Comparison of ENCODE assay signal across 1 cellular context in the genomic region with DNA sequence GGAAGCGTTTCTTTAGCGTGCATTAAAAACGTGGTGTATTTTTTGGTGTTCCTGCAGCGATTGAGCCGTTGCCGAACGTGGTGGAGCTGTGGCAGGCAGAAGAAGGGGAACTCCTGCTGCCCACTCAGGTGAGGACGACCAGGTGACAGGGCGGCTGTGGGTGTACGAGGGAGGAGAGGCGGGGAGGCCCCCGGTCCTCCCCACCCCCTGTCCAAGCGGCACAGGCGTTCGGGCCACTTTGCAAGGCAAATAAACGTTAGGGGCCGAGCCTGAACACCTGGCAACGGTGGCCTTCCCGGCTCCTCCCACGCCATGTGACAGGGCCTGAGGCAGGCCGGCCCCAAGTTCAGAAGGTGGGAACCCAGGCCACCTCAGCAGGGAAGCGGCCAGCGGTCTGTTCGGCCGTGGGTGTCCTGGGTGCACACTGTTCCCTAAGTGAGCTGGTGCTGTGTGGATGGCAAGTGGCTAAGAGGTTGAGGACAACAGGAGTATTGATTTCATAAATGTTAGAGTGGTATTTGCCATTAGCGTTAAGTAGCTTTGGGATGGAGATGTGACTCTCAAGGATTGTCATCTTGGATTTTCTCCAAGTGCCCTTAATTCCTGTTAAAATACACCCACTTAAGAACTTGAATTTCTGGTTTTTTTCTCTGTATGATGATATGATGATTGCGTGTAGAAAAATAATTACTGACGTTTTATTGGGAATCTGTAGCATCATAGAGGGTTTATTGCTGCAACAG.
TF ChIP-seq lines count a peak whose summit lies in the region.

No MANE protein-coding gene starts in this region.

TF ChIP-seq in HEK293, 187 proteins besides CTCF, POLR2A, EP300 and RAD21 (continued from another document and continues in another):
- TF ChIP-seq, protein P1, sequence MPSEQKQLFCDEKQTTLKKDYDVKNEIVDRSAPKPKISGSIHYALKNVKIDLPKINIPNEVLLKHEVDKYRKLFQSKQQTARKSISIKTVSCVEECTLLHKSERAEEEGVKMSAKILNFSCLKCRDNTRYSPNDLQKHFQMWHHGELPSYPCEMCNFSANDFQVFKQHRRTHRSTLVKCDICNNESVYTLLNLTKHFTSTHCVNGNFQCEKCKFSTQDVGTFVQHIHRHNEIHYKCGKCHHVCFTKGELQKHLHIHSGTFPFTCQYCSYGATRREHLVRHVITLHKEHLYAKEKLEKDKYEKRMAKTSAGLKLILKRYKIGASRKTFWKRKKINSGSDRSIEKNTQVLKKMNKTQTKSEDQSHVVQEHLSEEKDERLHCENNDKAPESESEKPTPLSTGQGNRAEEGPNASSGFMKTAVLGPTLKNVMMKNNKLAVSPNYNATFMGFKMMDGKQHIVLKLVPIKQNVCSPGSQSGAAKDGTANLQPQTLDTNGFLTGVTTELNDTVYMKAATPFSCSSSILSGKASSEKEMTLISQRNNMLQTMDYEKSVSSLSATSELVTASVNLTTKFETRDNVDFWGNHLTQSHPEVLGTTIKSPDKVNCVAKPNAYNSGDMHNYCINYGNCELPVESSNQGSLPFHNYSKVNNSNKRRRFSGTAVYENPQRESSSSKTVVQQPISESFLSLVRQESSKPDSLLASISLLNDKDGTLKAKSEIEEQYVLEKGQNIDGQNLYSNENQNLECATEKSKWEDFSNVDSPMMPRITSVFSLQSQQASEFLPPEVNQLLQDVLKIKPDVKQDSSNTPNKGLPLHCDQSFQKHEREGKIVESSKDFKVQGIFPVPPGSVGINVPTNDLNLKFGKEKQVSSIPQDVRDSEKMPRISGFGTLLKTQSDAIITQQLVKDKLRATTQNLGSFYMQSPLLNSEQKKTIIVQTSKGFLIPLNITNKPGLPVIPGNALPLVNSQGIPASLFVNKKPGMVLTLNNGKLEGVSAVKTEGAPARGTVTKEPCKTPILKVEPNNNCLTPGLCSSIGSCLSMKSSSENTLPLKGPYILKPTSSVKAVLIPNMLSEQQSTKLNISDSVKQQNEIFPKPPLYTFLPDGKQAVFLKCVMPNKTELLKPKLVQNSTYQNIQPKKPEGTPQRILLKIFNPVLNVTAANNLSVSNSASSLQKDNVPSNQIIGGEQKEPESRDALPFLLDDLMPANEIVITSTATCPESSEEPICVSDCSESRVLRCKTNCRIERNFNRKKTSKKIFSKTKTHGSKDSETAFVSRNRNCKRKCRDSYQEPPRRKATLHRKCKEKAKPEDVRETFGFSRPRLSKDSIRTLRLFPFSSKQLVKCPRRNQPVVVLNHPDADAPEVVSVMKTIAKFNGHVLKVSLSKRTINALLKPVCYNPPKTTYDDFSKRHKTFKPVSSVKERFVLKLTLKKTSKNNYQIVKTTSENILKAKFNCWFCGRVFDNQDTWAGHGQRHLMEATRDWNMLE (tag by site-specific recombination; conservative IDR thresholded peaks at IDR 0.05; ENCODE audit: low read depth), result no peak
- TF ChIP-seq ZNF335 (tag by site-specific recombination; conservative IDR thresholded peaks at IDR 0.05) (peak; percentile 89), ZNF23 (tag by site-specific recombination; IDR thresholded peaks at IDR 0.05; ENCODE audit: borderline replicate concordance) (no peak), ZBTB17 (tag by site-specific recombination; IDR thresholded peaks at IDR 0.05) (peak; percentile 42; the same call in 1 of the 2 replicates), GLI4 (tag by site-specific recombination; IDR thresholded peaks at IDR 0.05) (no peak), KLF7 (tag by site-specific recombination; IDR thresholded peaks at IDR 0.05; ENCODE audit: borderline replicate concordance) (no peak), ZNF837 (tag by site-specific recombination; IDR thresholded peaks at IDR 0.05) (no peak), ZNF266 (tag by site-specific recombination; IDR thresholded peaks at IDR 0.05; ENCODE audit: low read depth) (no peak), ZNF184 (tag by site-specific recombination; IDR thresholded peaks at IDR 0.05) (no peak), MEIS1 (CRISPR knock-in tag; IDR thresholded peaks at IDR 0.05; ENCODE audit: borderline replicate concordance) (no peak), ZFHX2 (tag by site-specific recombination; conservative IDR thresholded peaks at IDR 0.05) (peak; percentile 89), KLF16 (tag by site-specific recombination; IDR thresholded peaks at IDR 0.05) (no peak; the same call in 1 of the 2 replicates), SCRT1 (tag by site-specific recombination; IDR thresholded peaks at IDR 0.05; ENCODE audit: borderline replicate concordance) (0 out of 2 replicates have a peak, but pooled peaks have one; percentile 51), ZSCAN30 (tag by site-specific recombination; IDR thresholded peaks at IDR 0.05) (no peak), YY1 (tag by site-specific recombination; IDR thresholded peaks at IDR 0.05) (no peak), ZNF133 (tag by site-specific recombination; IDR thresholded peaks at IDR 0.05) (no peak), ZFP41 (tag by site-specific recombination; IDR thresholded peaks at IDR 0.05; ENCODE audit: borderline replicate concordance) (no peak), SP7 (tag by site-specific recombination; IDR thresholded peaks at IDR 0.05) (peak; percentile 47; the same call in 1 of the 2 replicates), MZF1 (tag by site-specific recombination; IDR thresholded peaks at IDR 0.05; ENCODE audit: borderline replicate concordance) (no peak), OSR2 (tag by site-specific recombination; IDR thresholded peaks at IDR 0.05) (peak; percentile 30; the same call in 1 of the 2 replicates), ZNF391 (tag by site-specific recombination; IDR thresholded peaks at IDR 0.05; ENCODE audit: borderline replicate concordance, low read depth) (no peak), BCL11B (tag by site-specific recombination; IDR thresholded peaks at IDR 0.05; ENCODE audit: low read depth) (0 out of 2 replicates have a peak, but pooled peaks have one; percentile 14), ZNF350 (tag by site-specific recombination; IDR thresholded peaks at IDR 0.05) (no peak), OVOL3 (tag by site-specific recombination; IDR thresholded peaks at IDR 0.05) (no peak), ZNF426 (tag by site-specific recombination; IDR thresholded peaks at IDR 0.05) (no peak)
- TF ChIP-seq, protein P2, sequence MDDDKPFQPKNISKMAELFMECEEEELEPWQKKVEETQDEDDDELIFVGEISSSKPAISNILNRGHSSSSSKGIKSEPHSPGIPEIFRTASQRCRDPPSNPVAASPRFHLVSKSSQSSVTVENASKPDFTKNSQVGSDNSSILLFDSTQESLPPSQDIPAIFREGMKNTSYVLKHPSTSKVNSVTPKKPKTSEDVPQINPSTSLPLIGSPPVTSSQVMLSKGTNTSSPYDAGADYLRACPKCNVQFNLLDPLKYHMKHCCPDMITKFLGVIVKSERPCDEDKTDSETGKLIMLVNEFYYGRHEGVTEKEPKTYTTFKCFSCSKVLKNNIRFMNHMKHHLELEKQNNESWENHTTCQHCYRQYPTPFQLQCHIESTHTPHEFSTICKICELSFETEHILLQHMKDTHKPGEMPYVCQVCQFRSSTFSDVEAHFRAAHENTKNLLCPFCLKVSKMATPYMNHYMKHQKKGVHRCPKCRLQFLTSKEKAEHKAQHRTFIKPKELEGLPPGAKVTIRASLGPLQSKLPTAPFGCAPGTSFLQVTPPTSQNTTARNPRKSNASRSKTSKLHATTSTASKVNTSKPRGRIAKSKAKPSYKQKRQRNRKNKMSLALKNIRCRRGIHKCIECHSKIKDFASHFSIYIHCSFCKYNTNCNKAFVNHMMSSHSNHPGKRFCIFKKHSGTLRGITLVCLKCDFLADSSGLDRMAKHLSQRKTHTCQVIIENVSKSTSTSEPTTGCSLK (tag by site-specific recombination; IDR thresholded peaks at IDR 0.05), result no peak
- TF ChIP-seq, protein P3, sequence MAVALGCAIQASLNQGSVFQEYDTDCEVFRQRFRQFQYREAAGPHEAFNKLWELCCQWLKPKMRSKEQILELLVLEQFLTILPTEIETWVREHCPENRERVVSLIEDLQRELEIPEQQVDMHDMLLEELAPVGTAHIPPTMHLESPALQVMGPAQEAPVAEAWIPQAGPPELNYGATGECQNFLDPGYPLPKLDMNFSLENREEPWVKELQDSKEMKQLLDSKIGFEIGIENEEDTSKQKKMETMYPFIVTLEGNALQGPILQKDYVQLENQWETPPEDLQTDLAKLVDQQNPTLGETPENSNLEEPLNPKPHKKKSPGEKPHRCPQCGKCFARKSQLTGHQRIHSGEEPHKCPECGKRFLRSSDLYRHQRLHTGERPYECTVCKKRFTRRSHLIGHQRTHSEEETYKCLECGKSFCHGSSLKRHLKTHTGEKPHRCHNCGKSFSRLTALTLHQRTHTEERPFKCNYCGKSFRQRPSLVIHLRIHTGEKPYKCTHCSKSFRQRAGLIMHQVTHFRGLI (tag by site-specific recombination; IDR thresholded peaks at IDR 0.05), result no peak
- TF ChIP-seq, protein P4, sequence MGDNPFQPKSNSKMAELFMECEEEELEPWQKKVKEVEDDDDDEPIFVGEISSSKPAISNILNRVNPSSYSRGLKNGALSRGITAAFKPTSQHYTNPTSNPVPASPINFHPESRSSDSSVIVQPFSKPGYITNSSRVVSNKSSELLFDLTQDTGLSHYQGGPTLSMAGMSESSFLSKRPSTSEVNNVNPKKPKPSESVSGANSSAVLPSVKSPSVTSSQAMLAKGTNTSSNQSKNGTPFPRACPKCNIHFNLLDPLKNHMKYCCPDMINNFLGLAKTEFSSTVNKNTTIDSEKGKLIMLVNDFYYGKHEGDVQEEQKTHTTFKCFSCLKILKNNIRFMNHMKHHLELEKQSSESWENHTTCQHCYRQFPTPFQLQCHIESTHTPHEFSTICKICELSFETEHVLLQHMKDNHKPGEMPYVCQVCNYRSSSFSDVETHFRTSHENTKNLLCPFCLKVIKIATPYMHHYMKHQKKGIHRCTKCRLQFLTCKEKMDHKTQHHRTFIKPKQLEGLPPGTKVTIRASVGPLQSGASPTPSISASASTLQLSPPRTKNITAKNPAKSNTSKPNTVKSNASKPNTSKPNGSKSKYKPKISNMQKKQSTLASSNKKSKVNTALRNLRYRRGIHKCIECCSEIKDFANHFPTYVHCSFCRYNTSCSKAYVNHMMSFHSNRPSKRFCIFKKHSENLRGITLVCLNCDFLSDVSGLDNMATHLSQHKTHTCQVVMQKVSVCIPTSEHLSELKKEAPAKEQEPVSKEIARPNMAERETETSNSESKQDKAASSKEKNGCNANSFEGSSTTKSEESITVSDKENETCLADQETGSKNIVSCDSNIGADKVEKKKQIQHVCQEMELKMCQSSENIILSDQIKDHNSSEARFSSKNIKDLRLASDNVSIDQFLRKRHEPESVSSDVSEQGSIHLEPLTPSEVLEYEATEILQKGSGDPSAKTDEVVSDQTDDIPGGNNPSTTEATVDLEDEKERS (tag by site-specific recombination; IDR thresholded peaks at IDR 0.05), result no peak
- TF ChIP-seq, protein P5, sequence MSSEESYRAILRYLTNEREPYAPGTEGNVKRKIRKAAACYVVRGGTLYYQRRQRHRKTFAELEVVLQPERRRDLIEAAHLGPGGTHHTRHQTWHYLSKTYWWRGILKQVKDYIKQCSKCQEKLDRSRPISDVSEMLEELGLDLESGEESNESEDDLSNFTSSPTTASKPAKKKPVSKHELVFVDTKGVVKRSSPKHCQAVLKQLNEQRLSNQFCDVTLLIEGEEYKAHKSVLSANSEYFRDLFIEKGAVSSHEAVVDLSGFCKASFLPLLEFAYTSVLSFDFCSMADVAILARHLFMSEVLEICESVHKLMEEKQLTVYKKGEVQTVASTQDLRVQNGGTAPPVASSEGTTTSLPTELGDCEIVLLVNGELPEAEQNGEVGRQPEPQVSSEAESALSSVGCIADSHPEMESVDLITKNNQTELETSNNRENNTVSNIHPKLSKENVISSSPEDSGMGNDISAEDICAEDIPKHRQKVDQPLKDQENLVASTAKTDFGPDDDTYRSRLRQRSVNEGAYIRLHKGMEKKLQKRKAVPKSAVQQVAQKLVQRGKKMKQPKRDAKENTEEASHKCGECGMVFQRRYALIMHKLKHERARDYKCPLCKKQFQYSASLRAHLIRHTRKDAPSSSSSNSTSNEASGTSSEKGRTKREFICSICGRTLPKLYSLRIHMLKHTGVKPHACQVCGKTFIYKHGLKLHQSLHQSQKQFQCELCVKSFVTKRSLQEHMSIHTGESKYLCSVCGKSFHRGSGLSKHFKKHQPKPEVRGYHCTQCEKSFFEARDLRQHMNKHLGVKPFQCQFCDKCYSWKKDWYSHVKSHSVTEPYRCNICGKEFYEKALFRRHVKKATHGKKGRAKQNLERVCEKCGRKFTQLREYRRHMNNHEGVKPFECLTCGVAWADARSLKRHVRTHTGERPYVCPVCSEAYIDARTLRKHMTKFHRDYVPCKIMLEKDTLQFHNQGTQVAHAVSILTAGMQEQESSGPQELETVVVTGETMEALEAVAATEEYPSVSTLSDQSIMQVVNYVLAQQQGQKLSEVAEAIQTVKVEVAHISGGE (tag by site-specific recombination; conservative IDR thresholded peaks at IDR 0.05; ENCODE audit: low read depth), result no peak
- TF ChIP-seq, protein P6, sequence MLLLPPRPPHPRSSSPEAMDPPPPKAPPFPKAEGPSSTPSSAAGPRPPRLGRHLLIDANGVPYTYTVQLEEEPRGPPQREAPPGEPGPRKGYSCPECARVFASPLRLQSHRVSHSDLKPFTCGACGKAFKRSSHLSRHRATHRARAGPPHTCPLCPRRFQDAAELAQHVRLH (tag by site-specific recombination; IDR thresholded peaks at IDR 0.05), result no peak
- TF ChIP-seq, protein P7, sequence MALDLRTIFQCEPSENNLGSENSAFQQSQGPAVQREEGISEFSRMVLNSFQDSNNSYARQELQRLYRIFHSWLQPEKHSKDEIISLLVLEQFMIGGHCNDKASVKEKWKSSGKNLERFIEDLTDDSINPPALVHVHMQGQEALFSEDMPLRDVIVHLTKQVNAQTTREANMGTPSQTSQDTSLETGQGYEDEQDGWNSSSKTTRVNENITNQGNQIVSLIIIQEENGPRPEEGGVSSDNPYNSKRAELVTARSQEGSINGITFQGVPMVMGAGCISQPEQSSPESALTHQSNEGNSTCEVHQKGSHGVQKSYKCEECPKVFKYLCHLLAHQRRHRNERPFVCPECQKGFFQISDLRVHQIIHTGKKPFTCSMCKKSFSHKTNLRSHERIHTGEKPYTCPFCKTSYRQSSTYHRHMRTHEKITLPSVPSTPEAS (tag by site-specific recombination; IDR thresholded peaks at IDR 0.05), result no peak
- TF ChIP-seq, protein P8, sequence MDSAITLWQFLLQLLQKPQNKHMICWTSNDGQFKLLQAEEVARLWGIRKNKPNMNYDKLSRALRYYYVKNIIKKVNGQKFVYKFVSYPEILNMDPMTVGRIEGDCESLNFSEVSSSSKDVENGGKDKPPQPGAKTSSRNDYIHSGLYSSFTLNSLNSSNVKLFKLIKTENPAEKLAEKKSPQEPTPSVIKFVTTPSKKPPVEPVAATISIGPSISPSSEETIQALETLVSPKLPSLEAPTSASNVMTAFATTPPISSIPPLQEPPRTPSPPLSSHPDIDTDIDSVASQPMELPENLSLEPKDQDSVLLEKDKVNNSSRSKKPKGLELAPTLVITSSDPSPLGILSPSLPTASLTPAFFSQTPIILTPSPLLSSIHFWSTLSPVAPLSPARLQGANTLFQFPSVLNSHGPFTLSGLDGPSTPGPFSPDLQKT (IDR thresholded peaks at IDR 0.05; ENCODE audit: borderline replicate concordance, low read depth, low read length), result no peak
